8 cellular contexts compared by ENCODE assay signal in the genomic region with DNA sequence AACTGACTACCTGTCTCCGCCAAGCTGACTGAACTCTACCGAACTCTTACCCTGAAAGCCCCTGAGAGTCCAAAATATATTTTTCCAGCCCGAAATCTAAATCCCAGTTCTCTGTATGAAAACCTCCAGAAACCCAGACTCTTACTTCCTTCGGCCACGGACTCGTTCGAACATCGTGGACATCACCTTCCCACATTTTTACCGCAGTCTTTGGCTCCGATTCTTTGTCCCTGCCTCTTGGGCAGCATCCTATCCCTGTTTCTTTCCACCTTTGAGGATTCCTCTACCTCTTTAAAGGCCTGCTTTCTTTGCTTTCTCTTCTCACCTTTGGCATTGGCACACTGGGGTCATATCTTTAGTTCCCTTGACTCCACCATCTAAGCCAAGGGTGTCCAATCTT. TPM values are rescaled to one million over a fixed set of nuclear protein-coding genes. Genes with fewer than 3 reads are reported as not detected.
A peak's percentile ranks its signal among the peaks of the same experiment; 100 is the strongest.
DNase-seq lines count a peak whose midpoint lies in the region; ATAC-seq and TF ChIP-seq lines count a peak whose summit lies in the region.

No MANE protein-coding gene starts in this region.

- CTCF ChIA-PET in activated CD4-positive, alpha-beta T cell treated with anti-CD3 and anti-CD28 coated beads, Interleukin-2, amount 10 ng/mL, durations not matched to agents 7 days and 5 days (lab: Charles Lee): no interaction called here

- no peaks in the 10 kb centered on the region for H3K36me3 ChIP-seq in kidney epithelial cell (ENCODE audit: control insufficient read depth, insufficient read depth, low read length)
- no peaks in the 10 kb centered on the region for H3K36me3 ChIP-seq in thoracic aorta

- POLR2A ChIA-PET in activated CD4-positive, alpha-beta T cell treated with anti-CD3 and anti-CD28 coated beads, Interleukin-2, amount 10 ng/mL, durations not matched to agents 7 days and 5 days (lab: Charles Lee): no interaction called here

- no peaks in the 10 kb centered on the region for H3K9me3 Mint-ChIP-seq in activated CD4-positive, alpha-beta T cell treated with anti-CD3 and anti-CD28 coated beads, Interleukin-2, amount 10 ng/mL, durations not matched to agents 7 days and 5 days
- H3K9me3 Mint-ChIP-seq in activated naive CD8-positive, alpha-beta T cell (ENCODE audit: low read depth): no peaks in the 10 kb centered on the region

- H3K4me3 ChIP-seq in kidney epithelial cell (ENCODE audit: low read depth, low read length) (peak overlapping the region; percentile 92), thoracic aorta (peak overlapping the region; percentile 90)

- no peaks in the 10 kb centered on the region for H3K9me3 ChIP-seq in thoracic aorta

- H3K4me1 ChIP-seq in thoracic aorta (ENCODE audit: control insufficient read depth in 1 of 2, low read depth in 2 of 2): peaks cover 26 to 34% of the 10 kb centered on the region in 2 donors

- no peak for DNase-seq in activated CD4-positive, alpha-beta T cell treated with anti-CD3 and anti-CD28 coated beads, Interleukin-2, amount 10 ng/mL, durations not matched to agents 7 days and 5 days
- DNase-seq in activated CD4-positive, alpha-beta T cell treated with anti-CD3 and anti-CD28 coated beads for 4 hours: no peak
- no peak for DNase-seq in kidney epithelial cell (ENCODE audit: low read depth)
- DNase-seq in thoracic aorta (ENCODE audit: low spot score): no peak
- DNase-seq in COLO668 (lab: John Stamatoyannopoulos, UW; ENCODE audit: unreplicated experiment): no peak

- peak overlapping the region; percentile 98 for H3K27ac Mint-ChIP-seq in activated CD4-positive, alpha-beta T cell treated with anti-CD3 and anti-CD28 coated beads, Interleukin-2, amount 10 ng/mL, durations not matched to agents 7 days and 5 days
- peak overlapping the region; percentile 100 for H3K27ac Mint-ChIP-seq in activated naive CD8-positive, alpha-beta T cell

- ATAC-seq in thoracic aorta (ENCODE audit: insufficient number of reproducible peaks, low FRiP score, low read depth) (no peak), GM18873 (IDR thresholded peaks at IDR 0.05; ENCODE audit: low FRiP score, unreplicated experiment) (no peak), HG02610 (IDR thresholded peaks at IDR 0.05; ENCODE audit: unreplicated experiment) (no peak)

- H3K27me3 ChIP-seq in kidney epithelial cell (ENCODE audit: control insufficient read depth, insufficient read depth, low read length): no peaks in the 10 kb centered on the region
- no peaks in the 10 kb centered on the region for H3K27me3 ChIP-seq in thoracic aorta (replicated peaks; ENCODE audit: insufficient read depth)

- no peaks in the 10 kb centered on the region for H3K27me3 Mint-ChIP-seq in activated CD4-positive, alpha-beta T cell treated with anti-CD3 and anti-CD28 coated beads, Interleukin-2, amount 10 ng/mL, durations not matched to agents 7 days and 5 days
- no peaks in the 10 kb centered on the region for H3K27me3 Mint-ChIP-seq in activated naive CD8-positive, alpha-beta T cell

- peak overlapping the region; percentile 91 for H3K4me3 Mint-ChIP-seq in activated CD4-positive, alpha-beta T cell treated with anti-CD3 and anti-CD28 coated beads, Interleukin-2, amount 10 ng/mL, durations not matched to agents 7 days and 5 days
- H3K4me3 Mint-ChIP-seq in activated naive CD8-positive, alpha-beta T cell: peak overlapping the region; percentile 98

- H3K36me3 Mint-ChIP-seq in activated CD4-positive, alpha-beta T cell treated with anti-CD3 and anti-CD28 coated beads, Interleukin-2, amount 10 ng/mL, durations not matched to agents 7 days and 5 days (ENCODE audit: low read depth): peaks cover 9% of the 10 kb centered on the region
- H3K36me3 Mint-ChIP-seq in activated naive CD8-positive, alpha-beta T cell: no peaks in the 10 kb centered on the region

- peaks cover 55% of the 10 kb centered on the region for H3K4me1 Mint-ChIP-seq in activated CD4-positive, alpha-beta T cell treated with anti-CD3 and anti-CD28 coated beads, Interleukin-2, amount 10 ng/mL, durations not matched to agents 7 days and 5 days
- H3K4me1 Mint-ChIP-seq in activated naive CD8-positive, alpha-beta T cell (ENCODE audit: low read depth): peaks cover 65% of the 10 kb centered on the region

- peak overlapping the region; percentile 89 to 91 for H3K27ac ChIP-seq in thoracic aorta

- TF ChIP-seq CTCF in kidney epithelial cell (IDR thresholded peaks at IDR 0.05; ENCODE audit: insufficient read depth, low read length, poor library complexity, severe bottlenecking): no peak
- TF ChIP-seq CTCF in thoracic aorta (IDR thresholded peaks at IDR 0.05): no peak

RNA-seq across cellular contexts. Expression of gene USP24, which starts 0.9 kb away (rescaled TPM):
- 10 to 100 TPM; 37.5 to 39.9 TPM for total RNA-seq in activated CD4-positive, alpha-beta T cell treated with anti-CD3 and anti-CD28 coated beads, Interleukin-2, amount 10 ng/mL, durations not matched to agents 7 days and 5 days
- total RNA-seq in kidney epithelial cell (26.2 and 27.2 TPM in 2 replicates), thoracic aorta (10 to 100 TPM; 47.8 to 58.5 TPM)
